ENCODE assay signal across 9 cellular contexts in genomic region chr16:528111-529011, GRCh38. TPM values are rescaled to one million over a fixed set of nuclear protein-coding genes. Genes with fewer than 3 reads are reported as not detected.
A peak's percentile ranks its signal among the peaks of the same experiment; 100 is the strongest.
DNase-seq lines count a peak whose midpoint lies in the region; ATAC-seq and TF ChIP-seq lines count a peak whose summit lies in the region.
"Had no signal": no experiment of that assay in that cellular context is flagged by ENCODE, and none has a peak within 500 bp of the region (broad histone marks: within the 10 kb centered on the region; RNA-seq: fewer than 3 reads in every experiment).

No MANE protein-coding gene starts in this region.

- DNase-seq in CMK (ENCODE audit: low read depth) (peak; percentile 63), NCI-H146 treated with DMSO at 0.1 percent for 48 hours (lab: John Stamatoyannopoulos, UW; ENCODE audit: unreplicated experiment) (peak; percentile 16), heart right ventricle (peak in 1 of 2 donors; percentile 48), sciatic nerve (ENCODE audit: low spot score) (no peak), NCI-H1092 treated with DMSO at 0.1 percent for 48 hours (lab: John Stamatoyannopoulos, UW) (no peak), GM10266 (ENCODE audit: extremely low spot score) (no peak)
- DNase-seq in activated T-helper 1 cell treated with anti-CD3 and anti-CD28 coated beads, Interleukin-12 subunit alpha, Interleukin-12 subunit beta, Interleukin-2, Interleukin-4 antibody, amounts not matched to agents 30 ng/mL and 10 ng/mL and 1 ng/mL, durations not matched to agents 14 hours and 24 hours and 36 hours (ENCODE audit: low spot score): peak; percentile 22

- peak overlapping the region; percentile 95 for H3K4me3 Mint-ChIP-seq in activated T-helper 1 cell treated with anti-CD3 and anti-CD28 coated beads, Interleukin-12 subunit alpha, Interleukin-12 subunit beta, Interleukin-2, Interleukin-4 antibody, amounts not matched to agents 30 ng/mL and 10 ng/mL and 1 ng/mL, durations not matched to agents 14 hours and 24 hours and 36 hours

- peak overlapping the region; percentile 32 to 99 (median 86) for H3K27ac ChIP-seq in heart right ventricle

- H3K36me3 ChIP-seq in heart right ventricle: peaks cover 0 to 6% (median 0%) of the 10 kb centered on the region in 9 donors

- no peaks in the 10 kb centered on the region for H3K9me3 Mint-ChIP-seq in activated T-helper 1 cell treated with anti-CD3 and anti-CD28 coated beads, Interleukin-12 subunit alpha, Interleukin-12 subunit beta, Interleukin-2, Interleukin-4 antibody, amounts not matched to agents 30 ng/mL and 10 ng/mL and 1 ng/mL, durations not matched to agents 14 hours and 24 hours and 36 hours

- WGBS in heart right ventricle, 2 donors: 3 to 4% methylated on average over 48 to 55 of the region's 55 CpGs

- H3K27me3 ChIP-seq in heart right ventricle: no peaks in the 10 kb centered on the region

- ATAC-seq in GM21825 (IDR thresholded peaks at IDR 0.05; ENCODE audit: unreplicated experiment) (peak; percentile 1), heart right ventricle (peak in 5 of 8 donors; percentile 2 to 26 (median 16)), sciatic nerve (peak; percentile 2)

- TF ChIP-seq CTCF in heart right ventricle (IDR thresholded peaks at IDR 0.05) (no peak), GM10266 (IDR thresholded peaks at IDR 0.05; ENCODE audit: control insufficient read depth, insufficient read depth, low read depth, missing control alignments) (no peak)

- no peaks in the 10 kb centered on the region for H3K27me3 Mint-ChIP-seq in activated T-helper 1 cell treated with anti-CD3 and anti-CD28 coated beads, Interleukin-12 subunit alpha, Interleukin-12 subunit beta, Interleukin-2, Interleukin-4 antibody, amounts not matched to agents 30 ng/mL and 10 ng/mL and 1 ng/mL, durations not matched to agents 14 hours and 24 hours and 36 hours (ENCODE audit: insufficient read depth)

- H3K4me1 Mint-ChIP-seq in activated T-helper 1 cell treated with anti-CD3 and anti-CD28 coated beads, Interleukin-12 subunit alpha, Interleukin-12 subunit beta, Interleukin-2, Interleukin-4 antibody, amounts not matched to agents 30 ng/mL and 10 ng/mL and 1 ng/mL, durations not matched to agents 14 hours and 24 hours and 36 hours (ENCODE audit: low read depth): peaks cover 9% of the 10 kb centered on the region

- H3K27ac Mint-ChIP-seq in activated T-helper 1 cell treated with anti-CD3 and anti-CD28 coated beads, Interleukin-12 subunit alpha, Interleukin-12 subunit beta, Interleukin-2, Interleukin-4 antibody, amounts not matched to agents 30 ng/mL and 10 ng/mL and 1 ng/mL, durations not matched to agents 14 hours and 24 hours and 36 hours: peak overlapping the region; percentile 94

- intact Hi-C loops in activated T-helper 1 cell treated with anti-CD3 and anti-CD28 coated beads, Interleukin-12 subunit alpha, Interleukin-12 subunit beta, Interleukin-2, Interleukin-4 antibody, amounts not matched to agents 30 ng/mL and 10 ng/mL and 1 ng/mL, durations not matched to agents 14 hours and 24 hours and 36 hours (cut with micrococcal nuclease): loop anchor here (5.0 kb wide), 2 partner anchors 146 to 279 kb away; partner anchors contain the start of gene PGAP6
- intact Hi-C loops in heart right ventricle (cut with DNase I) (loop anchor here in 2 of 10 donors (5.0 kb wide), 2 partner anchors 39 to 101 kb away; partner anchors contain the start of genes NHLRC4 (in 1 of the 2), PIGQ (in 1 of the 2) and RAB11FIP3 (in 1 of the 2)), sciatic nerve (cut with DNase I) (no loop called here)

- H3K9me3 ChIP-seq in heart right ventricle: no peaks in the 10 kb centered on the region

- H3K4me1 ChIP-seq in heart right ventricle: peaks cover 17 to 66% (median 48%) of the 10 kb centered on the region in 9 donors

- peaks cover 8% of the 10 kb centered on the region for H3K36me3 Mint-ChIP-seq in activated T-helper 1 cell treated with anti-CD3 and anti-CD28 coated beads, Interleukin-12 subunit alpha, Interleukin-12 subunit beta, Interleukin-2, Interleukin-4 antibody, amounts not matched to agents 30 ng/mL and 10 ng/mL and 1 ng/mL, durations not matched to agents 14 hours and 24 hours and 36 hours (ENCODE audit: low read depth)

- peak overlapping the region; percentile 64 to 93 (median 75) for H3K4me3 ChIP-seq in heart right ventricle

RNA-seq across cellular contexts. Expression of gene CAPN15, which starts 0.8 kb away (rescaled TPM):
- 122 and 124 TPM in 2 replicates for total RNA-seq in activated T-helper 1 cell treated with anti-CD3 and anti-CD28 coated beads, Interleukin-12 subunit alpha, Interleukin-12 subunit beta, Interleukin-2, Interleukin-4 antibody, amounts not matched to agents 30 ng/mL and 10 ng/mL and 1 ng/mL, durations not matched to agents 14 hours and 24 hours and 36 hours
- total RNA-seq in heart right ventricle (10 to 100 TPM; 11.1 to 23.4 (median 15.3) TPM), sciatic nerve (35.2 TPM)
- 10 to 100 TPM; 19.2 to 39.5 TPM for polyA plus RNA-seq in heart right ventricle

RNA-seq across cellular contexts. Expression of gene PRR35, which starts 31.8 kb away (rescaled TPM):
- total RNA-seq in activated T-helper 1 cell treated with anti-CD3 and anti-CD28 coated beads, Interleukin-12 subunit alpha, Interleukin-12 subunit beta, Interleukin-2, Interleukin-4 antibody, amounts not matched to agents 30 ng/mL and 10 ng/mL and 1 ng/mL, durations not matched to agents 14 hours and 24 hours and 36 hours: not detected in 2 replicates
- total RNA-seq in heart right ventricle (not detected), sciatic nerve (not detected)
- not detected for polyA plus RNA-seq in heart right ventricle
- total RNA-seq: activated CD8-positive, alpha-beta memory T cell treated with anti-CD3 and anti-CD28 coated beads for 36 hours had no signal

RNA-seq across cellular contexts. Expression of gene NHLRC4, which starts 38.4 kb away (rescaled TPM):
- total RNA-seq in activated T-helper 1 cell treated with anti-CD3 and anti-CD28 coated beads, Interleukin-12 subunit alpha, Interleukin-12 subunit beta, Interleukin-2, Interleukin-4 antibody, amounts not matched to agents 30 ng/mL and 10 ng/mL and 1 ng/mL, durations not matched to agents 14 hours and 24 hours and 36 hours: 1.0 and 1.2 TPM in 2 replicates
- total RNA-seq in heart right ventricle: under 1 TPM in 8 of 10 donors, not detected in 2; 0.12 to 0.75 (median 0.47) TPM
- polyA plus RNA-seq in heart right ventricle: under 1 TPM; 0.51 to 0.59 TPM
- 1.2 TPM for total RNA-seq in sciatic nerve

RNA-seq across cellular contexts. Expression of gene PIGQ, which starts 41.4 kb away (rescaled TPM):
- total RNA-seq in activated T-helper 1 cell treated with anti-CD3 and anti-CD28 coated beads, Interleukin-12 subunit alpha, Interleukin-12 subunit beta, Interleukin-2, Interleukin-4 antibody, amounts not matched to agents 30 ng/mL and 10 ng/mL and 1 ng/mL, durations not matched to agents 14 hours and 24 hours and 36 hours: 50.1 and 52.6 TPM in 2 replicates
- 10 to 100 TPM; 13.7 to 26.8 (median 19.2) TPM for total RNA-seq in heart right ventricle
- polyA plus RNA-seq in heart right ventricle: 10 to 100 TPM; 35.3 to 43.7 TPM
- total RNA-seq in sciatic nerve: 46.6 TPM

Comparison
In these comparisons a context has a peak if more than half of its experiments do, and no peak if none do; other contexts are left out.
1. DNase-seq: peak in CMK (single experiment), NCI-H146 treated with DMSO at 0.1 percent for 48 hours (single experiment) and activated T-helper 1 cell treated with anti-CD3 and anti-CD28 coated beads, Interleukin-12 subunit alpha, Interleukin-12 subunit beta, Interleukin-2, Interleukin-4 antibody, amounts not matched to agents 30 ng/mL and 10 ng/mL and 1 ng/mL, durations not matched to agents 14 hours and 24 hours and 36 hours (single experiment); none in sciatic nerve (single experiment), NCI-H1092 treated with DMSO at 0.1 percent for 48 hours (single experiment) and GM10266 (single experiment).
2. Peak in every context shown above with its lines, with median percentiles within 50 percentile points of each other: ATAC-seq.